In genomic region chr4:15895517-15895916, GRCh38 we compare ENCODE assay signal across 20 cellular contexts. TPM values are rescaled to one million over a fixed set of nuclear protein-coding genes. Genes with fewer than 3 reads are reported as not detected.
DNase-seq lines count a peak whose midpoint lies in the region; ATAC-seq, FAIRE-seq and TF ChIP-seq lines count a peak whose summit lies in the region.
"Had no signal": no experiment of that assay in that cellular context is flagged by ENCODE, and none has a peak within 500 bp of the region (broad histone marks: within the 10 kb centered on the region; RNA-seq: fewer than 3 reads in every experiment).

No MANE protein-coding gene starts in this region.

- no peak for TF ChIP-seq CTCF in keratinocyte (optimal IDR thresholded peaks at IDR 0.05 in 1 of 3, IDR thresholded peaks at IDR 0.05 in 1 of 3, conservative IDR thresholded peaks at IDR 0.05 in 1 of 3; ENCODE audit: extremely low read depth in 1 of 3, insufficient read depth in 2 of 3, low read length in 3 of 3)

- no peak overlapping the region for H3K27ac Mint-ChIP-seq in activated T-cell treated with anti-CD3 and anti-CD28 coated beads, Interleukin-2, amount 50 U/mL, for 24 hours
- H3K27ac Mint-ChIP-seq: H9 had no signal

- H3K36me3 ChIP-seq in GM23248 (ENCODE audit: low read depth), result no peaks in the 10 kb centered on the region
- no peaks in the 10 kb centered on the region for H3K36me3 ChIP-seq in keratinocyte (ENCODE audit: control insufficient read depth in 2 of 2, extremely low read depth in 1 of 2, insufficient read depth in 2 of 2, low read length in 2 of 2)

- H3K79me2 ChIP-seq in GM23248 (ENCODE audit: insufficient read depth), result no peaks in the 10 kb centered on the region
- no peaks in the 10 kb centered on the region for H3K79me2 ChIP-seq in keratinocyte (ENCODE audit: control insufficient read depth, insufficient read depth, low read length)

- no peaks in the 10 kb centered on the region for H3K9me3 Mint-ChIP-seq in activated T-cell treated with anti-CD3 and anti-CD28 coated beads, Interleukin-2, amount 50 U/mL, for 24 hours
- H3K9me3 Mint-ChIP-seq: H9 had no signal

- H3K4me1 ChIP-seq in GM23248 (ENCODE audit: insufficient read depth) (peaks cover 23% of the 10 kb centered on the region), keratinocyte (ENCODE audit: control insufficient read depth, extremely low read depth, insufficient read depth, low read length) (peaks cover 78% of the 10 kb centered on the region), right cardiac atrium (ENCODE audit: control insufficient read depth, insufficient read depth, low read length) (no peaks in the 10 kb centered on the region)

- in situ Hi-C loops in GM23248 (cut with MboI), result no loop called here

- H3K27me3 ChIP-seq in GM23248 (replicated peaks; ENCODE audit: insufficient read depth), result no peaks in the 10 kb centered on the region
- H3K27me3 ChIP-seq in keratinocyte (ENCODE audit: control insufficient read depth, extremely low read depth, insufficient read depth, low read length), result no peaks in the 10 kb centered on the region
- no peaks in the 10 kb centered on the region for H3K27me3 ChIP-seq in right cardiac atrium (ENCODE audit: control insufficient read depth, insufficient read depth)

- peak overlapping the region; percentile 67; the same call in 1 of the 2 replicates for H3K27ac ChIP-seq in GM23248
- H3K27ac ChIP-seq in epithelial cell of prostate, result peak overlapping the region; percentile 92
- peak overlapping the region; percentile 100 for H3K27ac ChIP-seq in keratinocyte (ENCODE audit: control insufficient read depth, insufficient read depth, low read length)
- H3K27ac ChIP-seq in right cardiac atrium (ENCODE audit: low read length), result no peak overlapping the region
- H3K27ac ChIP-seq: C4-2B, SK-N-MC had no signal

- dilution Hi-C loops in keratinocyte (cut with MboI; ENCODE audit: extremely low pct_ligation_motif_present, low sequenced_read_pairs), result no loop called here

- H3K4me1 Mint-ChIP-seq in activated T-cell treated with anti-CD3 and anti-CD28 coated beads, Interleukin-2, amount 50 U/mL, for 24 hours (ENCODE audit: low read depth), result no peaks in the 10 kb centered on the region

- H3K27me3 Mint-ChIP-seq in activated T-cell treated with anti-CD3 and anti-CD28 coated beads, Interleukin-2, amount 50 U/mL, for 24 hours, result peaks cover 47% of the 10 kb centered on the region

- WGBS in GM23248 (ENCODE audit: low coverage in 1 of 2, low lambda C conversion rate in 2 of 2, missing lambda C conversion rate in 2 of 2), 2 experiments, result 28 to 37% methylated on average over 2 of the region's 2 CpGs
- 68% methylated on average over 2 of the region's 2 CpGs for WGBS in right cardiac atrium

- no peaks in the 10 kb centered on the region for H3K9me2 ChIP-seq in GM23248 (ENCODE audit: insufficient read depth)

- H3K36me3 Mint-ChIP-seq in activated T-cell treated with anti-CD3 and anti-CD28 coated beads, Interleukin-2, amount 50 U/mL, for 24 hours (ENCODE audit: low read depth), result no peaks in the 10 kb centered on the region

- H3F3A ChIP-seq in GM23248 (ENCODE audit: insufficient read depth), result peaks cover 24% of the 10 kb centered on the region

- no peak overlapping the region for H3K4me3 Mint-ChIP-seq in activated T-cell treated with anti-CD3 and anti-CD28 coated beads, Interleukin-2, amount 50 U/mL, for 24 hours
- H3K4me3 Mint-ChIP-seq: H9 had no signal

- intact Hi-C loops in right cardiac atrium (cut with DNase I), result no loop called here

- no peaks in the 10 kb centered on the region for H3K9me1 ChIP-seq in keratinocyte (ENCODE audit: control insufficient read depth, extremely low read depth, insufficient read depth, low read length)

- H4K20me1 ChIP-seq in GM23248 (ENCODE audit: insufficient read depth) (no peaks in the 10 kb centered on the region), keratinocyte (ENCODE audit: control insufficient read depth, extremely low read depth, insufficient read depth, low read length) (no peaks in the 10 kb centered on the region)

- FAIRE-seq in keratinocyte (lab: Jason Lieb, UNC), result no peak
- FAIRE-seq: G401.6, GM12891 had no signal

- H3K4me3 ChIP-seq in GM23248 (no peak overlapping the region), keratinocyte (ENCODE audit: control insufficient read depth in 2 of 3, extremely low read depth in 1 of 3, insufficient read depth in 2 of 3, low read depth in 1 of 3, low read length in 3 of 3) (no peak overlapping the region), right cardiac atrium (ENCODE audit: low read length) (no peak overlapping the region)
- H3K4me3 ChIP-seq: SK-N-MC had no signal

- peak; percentile 20 for DNase-seq in GM23248
- DNase-seq in RPMI7951 (ENCODE audit: low read depth), result peak; percentile 29
- DNase-seq in epithelial cell of prostate (ENCODE audit: low read depth, low spot score), result no peak
- DNase-seq in keratinocyte (ENCODE audit: low read depth, low spot score), result no peak
- no peak for DNase-seq in activated T-cell treated with anti-CD3 and anti-CD28 coated beads, Interleukin-2, amount 50 U/mL, for 24 hours
- DNase-seq in right cardiac atrium, result no peak
- DNase-seq in stimulated activated CD4-positive, alpha-beta T cell treated with anti-CD3 and anti-CD28 coated beads, Interleukin-15, amount 100 ng/mL, for 24 hours, result no peak
- DNase-seq: COR-L47, DMS79, H9, Kasumi-1, NCI-H1417 treated with DMSO at 0.1 percent for 48 hours, NCI-H2029, NCI-H2171 treated with DMSO at 0.1 percent for 48 hours had no signal

- H3K4me2 ChIP-seq in GM23248 (ENCODE audit: unreplicated experiment) (peak overlapping the region; percentile 19), keratinocyte (ENCODE audit: control insufficient read depth, extremely low read depth, insufficient read depth, low read depth, low read length) (peak overlapping the region; percentile 76)

- no peaks in the 10 kb centered on the region for H3K9me3 ChIP-seq in GM23248 (ENCODE audit: low read depth)
- peaks cover 2% of the 10 kb centered on the region for H3K9me3 ChIP-seq in keratinocyte (ENCODE audit: control insufficient read depth, low read depth, low read length)
- H3K9me3 ChIP-seq in right cardiac atrium (ENCODE audit: control insufficient read depth, low read length), result no peaks in the 10 kb centered on the region

- H3K9ac ChIP-seq in GM23248, result no peak overlapping the region
- H3K9ac ChIP-seq in keratinocyte (ENCODE audit: control insufficient read depth, extremely low read depth, insufficient read depth, low read length), result peak overlapping the region; percentile 82

- ATAC-seq in right cardiac atrium, result no peak
- ATAC-seq: Right ventricle myocardium inferior had no signal

- peak overlapping the region; percentile 1; the same call in 1 of the 2 replicates for H2AFZ ChIP-seq in GM23248
- no peak overlapping the region for H2AFZ ChIP-seq in keratinocyte (ENCODE audit: control insufficient read depth, low read length)

RNA-seq across cellular contexts. Expression of gene FGFBP1, which starts 43.0 kb away (rescaled TPM):
- total RNA-seq in GM23248 (2014; rRNA removed; shearing (Covaris generic)), result not detected in 2 replicates
- polyA plus RNA-seq in GM23248 (2016; fragmentation: Nextera tagmentation; extraction: Ambion mirVana) (not detected in 2 replicates), keratinocyte (1,464 to 2,372 TPM (median 2,189 TPM) in 3 replicates), right cardiac atrium (not detected)
- total RNA-seq in RPMI7951 (2014; rRNA removed; shearing (Covaris generic)), result not detected in 2 replicates
- polyA plus RNA-seq in keratinocyte (2011; ENCODE audit: low read depth), result 343 TPM
- 794 and 1,175 TPM in 2 replicates for polyA plus RNA-seq in keratinocyte (2011; cell fraction: cytosol; rRNA removed)
- polyA plus RNA-seq in keratinocyte (2011; cell fraction: nucleus; rRNA removed), result 2,544 and 2,862 TPM in 2 replicates
- 611 and 1,527 TPM in 2 replicates for polyA plus RNA-seq in keratinocyte (2012; ENCODE audit: low replicate concordance)
- 503 to 930 TPM (median 667 TPM) in 3 replicates for polyA minus RNA-seq in keratinocyte
- polyA minus RNA-seq in keratinocyte (2011; cell fraction: cytosol; rRNA and poly(A)+ RNA removed), result 726 TPM
- polyA minus RNA-seq in keratinocyte (2011; cell fraction: nucleus; rRNA and poly(A)+ RNA removed), result 610 and 1,073 TPM in 2 replicates
- under 1 TPM in 1 of 4 donors, not detected in 3; 0.25 TPM for total RNA-seq in right cardiac atrium
- total RNA-seq: H9, OCI-LY7, Right ventricle myocardium inferior had no signal

Comparison
In these comparisons a context has a peak if more than half of its experiments do, and no peak if none do; other contexts are left out.
1. DNase-seq: peak in GM23248 (single experiment) and RPMI7951 (single experiment); none in epithelial cell of prostate (single experiment), keratinocyte (single experiment), activated T-cell treated with anti-CD3 and anti-CD28 coated beads, Interleukin-2, amount 50 U/mL, for 24 hours (single experiment), right cardiac atrium (0 of 3) and stimulated activated CD4-positive, alpha-beta T cell treated with anti-CD3 and anti-CD28 coated beads, Interleukin-15, amount 100 ng/mL, for 24 hours (single experiment).